Comparison of ENCODE assay signal across 17 cellular contexts in genomic region chr4:7451800-7452199, GRCh38. TPM values are rescaled to one million over a fixed set of nuclear protein-coding genes. Genes with fewer than 3 reads are reported as not detected.
A peak's percentile ranks its signal among the peaks of the same experiment; 100 is the strongest.
DNase-seq lines count a peak whose midpoint lies in the region; ATAC-seq and TF ChIP-seq lines count a peak whose summit lies in the region.
"Had no signal": no experiment of that assay in that cellular context is flagged by ENCODE, and none has a peak within 500 bp of the region (broad histone marks: within the 10 kb centered on the region; RNA-seq: fewer than 3 reads in every experiment).

No MANE protein-coding gene starts in this region.

- H3K4me1 Mint-ChIP-seq in WTC11, result no peaks in the 10 kb centered on the region
- H3K4me1 Mint-ChIP-seq: B cell; CD4-positive, alpha-beta memory T cell had no signal

- H3K27me3 ChIP-seq in right atrium auricular region, result no peaks in the 10 kb centered on the region
- H3K27me3 ChIP-seq in brain microvascular endothelial cell (replicated peaks), result peaks cover 1% of the 10 kb centered on the region

- ATAC-seq in Right ventricle myocardium inferior (no peak), WTC11 (no peak)
- peak; percentile 36 for ATAC-seq in stimulated activated naive CD8-positive, alpha-beta T cell treated with anti-CD3 and anti-CD28 coated beads, Interleukin-15, Interleukin-2, amounts not matched to agents 100 U/mL and 50 U/mL, for 24 hours
- ATAC-seq: GM12878, HCT116 had no signal

- H3K36me3 ChIP-seq in right atrium auricular region (no peaks in the 10 kb centered on the region), brain microvascular endothelial cell (replicated peaks) (no peaks in the 10 kb centered on the region)

- POLR2A ChIA-PET in WTC11 (lab: Charles Lee), result interaction anchor here (0.6 kb wide), 1 partner anchor 185 kb away, joined by 3 read pairs; no protein-coding TSS in a partner anchor

- TF ChIP-seq CTCF in right atrium auricular region (IDR thresholded peaks at IDR 0.05), result no peak
- TF ChIP-seq CTCF in WTC11 (IDR thresholded peaks at IDR 0.05), result no peak
- no peak for TF ChIP-seq CTCF in brain microvascular endothelial cell (IDR thresholded peaks at IDR 0.05; ENCODE audit: low read depth, low read length, missing control alignments)

- H3K36me3 Mint-ChIP-seq in WTC11, result no peaks in the 10 kb centered on the region
- H3K36me3 Mint-ChIP-seq: CD4-positive, alpha-beta memory T cell had no signal

- no peak overlapping the region for H3K4me3 Mint-ChIP-seq in WTC11
- H3K4me3 Mint-ChIP-seq: B cell; CD4-positive, alpha-beta memory T cell had no signal

- no peaks in the 10 kb centered on the region for H3K9me3 ChIP-seq in right atrium auricular region

- H3K4me3 ChIP-seq in right atrium auricular region (no peak overlapping the region), brain microvascular endothelial cell (ENCODE audit: low read depth, low read length) (no peak overlapping the region)
- H3K4me3 ChIP-seq: GM12878, GM23248 had no signal

- H3K27ac ChIP-seq in right atrium auricular region, result no peak overlapping the region
- H3K27ac ChIP-seq in brain microvascular endothelial cell, result no peak overlapping the region
- H3K27ac ChIP-seq: C4-2B, GM23248 had no signal

- peak; percentile 39 for DNase-seq in Right ventricle myocardium inferior (ENCODE audit: missing footprints)
- no peak for DNase-seq in right atrium auricular region (ENCODE audit: low spot score)
- no peak for DNase-seq in WTC11 (ENCODE audit: low spot score)
- DNase-seq in stimulated activated naive CD8-positive, alpha-beta T cell treated with anti-CD3 and anti-CD28 coated beads, Interleukin-15, Interleukin-2, amounts not matched to agents 100 U/mL and 50 U/mL, for 24 hours, result no peak
- no peak for DNase-seq in SHP77 treated with DMSO at 0.1 percent for 48 hours (lab: John Stamatoyannopoulos, UW)
- no peak for DNase-seq in pons (ENCODE audit: low spot score)
- no peak for DNase-seq in brain microvascular endothelial cell
- DNase-seq: CD4-positive, alpha-beta memory T cell; DMS79; GM23248 had no signal

- no peaks in the 10 kb centered on the region for H3K9me3 Mint-ChIP-seq in WTC11

- intact Hi-C loops in Right ventricle myocardium inferior (cut with DNase I), result no loop called here

- peak overlapping the region; percentile 75; the same call in 1 of the 2 replicates for H3K27ac Mint-ChIP-seq in WTC11
- H3K27ac Mint-ChIP-seq: B cell; CD4-positive, alpha-beta memory T cell had no signal

- no peaks in the 10 kb centered on the region for H3K4me1 ChIP-seq in right atrium auricular region

- in situ Hi-C loops in brain microvascular endothelial cell (cut with HindIII; ENCODE audit: low pct_ligation_motif_present, low sequenced_read_pairs), result no loop called here

- CTCF ChIA-PET in WTC11 (lab: Charles Lee), result interaction anchor here (1.3 kb wide), 1 partner anchor 260 kb away, joined by 4 read pairs; the partner anchor contains the start of gene SORCS2

- no peaks in the 10 kb centered on the region; the same call in 1 of the 2 replicates for H3K27me3 Mint-ChIP-seq in WTC11 (ENCODE audit: low read depth)
- H3K27me3 Mint-ChIP-seq: B cell; CD4-positive, alpha-beta memory T cell had no signal

TF ChIP-seq in WTC11, 78 proteins besides CTCF, POLR2A, EP300 and RAD21:
- TF ChIP-seq ELF4 (CRISPR knock-in tag; IDR thresholded peaks at IDR 0.05; ENCODE audit: low read depth), result no peak
- no peak for TF ChIP-seq SMAD3 (CRISPR knock-in tag; IDR thresholded peaks at IDR 0.05; ENCODE audit: borderline replicate concordance)
- no peak for TF ChIP-seq JAZF1 (CRISPR knock-in tag; IDR thresholded peaks at IDR 0.05)
- no peak for TF ChIP-seq ZNF671 (CRISPR knock-in tag; IDR thresholded peaks at IDR 0.05)
- TF ChIP-seq CDX4 (CRISPR knock-in tag; IDR thresholded peaks at IDR 0.05; ENCODE audit: borderline replicate concordance), result no peak
- TF ChIP-seq USF2 (CRISPR knock-in tag; IDR thresholded peaks at IDR 0.05), result no peak
- no peak for TF ChIP-seq ATF1 (CRISPR knock-in tag; IDR thresholded peaks at IDR 0.05)
- TF ChIP-seq PRRX2 (CRISPR knock-in tag; IDR thresholded peaks at IDR 0.05), result no peak
- no peak for TF ChIP-seq ZNF232 (CRISPR knock-in tag; IDR thresholded peaks at IDR 0.05)
- no peak for TF ChIP-seq ZNF281 (CRISPR knock-in tag; IDR thresholded peaks at IDR 0.05)
- TF ChIP-seq ZNF263 (CRISPR knock-in tag; IDR thresholded peaks at IDR 0.05; ENCODE audit: low read depth), result no peak
- no peak for TF ChIP-seq ZNF121 (CRISPR knock-in tag; IDR thresholded peaks at IDR 0.05)
- no peak for TF ChIP-seq MLX (CRISPR knock-in tag; IDR thresholded peaks at IDR 0.05)
- TF ChIP-seq ZNF317 (CRISPR knock-in tag; IDR thresholded peaks at IDR 0.05; ENCODE audit: borderline replicate concordance, low read depth), result no peak
- TF ChIP-seq CBFB (CRISPR knock-in tag; IDR thresholded peaks at IDR 0.05; ENCODE audit: low read depth), result no peak
- TF ChIP-seq ATF6 (CRISPR knock-in tag; IDR thresholded peaks at IDR 0.05), result no peak
- no peak for TF ChIP-seq NFYB (CRISPR knock-in tag; conservative IDR thresholded peaks at IDR 0.05; ENCODE audit: low read depth)
- TF ChIP-seq ZNF423 (CRISPR knock-in tag; IDR thresholded peaks at IDR 0.05), result no peak

RNA-seq across cellular contexts. Expression of gene PSAPL1, which starts 17.1 kb away (rescaled TPM):
- not detected for total RNA-seq in Right ventricle myocardium inferior
- under 1 TPM in 1 of 2 donors, not detected in 1; 0.12 TPM for total RNA-seq in right atrium auricular region
- 0.05 TPM in 1 of 3 replicates, not detected in the others for total RNA-seq in WTC11 (2021)
- total RNA-seq: A172; B cell; CD4-positive, alpha-beta memory T cell; G401; GM12878; GM23248; HT1080 had no signal
